Comparison of ENCODE assay signal across 7 cellular contexts in genomic region chr11:47552086-47552580, GRCh38. TPM values are rescaled to one million over a fixed set of nuclear protein-coding genes. Genes with fewer than 3 reads are reported as not detected.
DNase-seq lines count a peak whose midpoint lies in the region; ATAC-seq, FAIRE-seq and TF ChIP-seq lines count a peak whose summit lies in the region.

No MANE protein-coding gene starts in this region.

- H3K36me3 ChIP-seq in ES-I3 (ENCODE audit: insufficient read depth, low read length) (no peaks in the 10 kb centered on the region), HepG2 (replicated peaks in 1 of 2; ENCODE audit: control insufficient read depth in 1 of 2, insufficient read depth in 2 of 2, low read length in 2 of 2) (peaks cover 0 to 3% of the 10 kb centered on the region in 2 experiments; a peak in 2 of 5 replicates)

- H2AFZ ChIP-seq in HepG2 (ENCODE audit: low read length): no peak overlapping the region

- peak; percentile 44 for FAIRE-seq in HepG2 (lab: Jason Lieb, UNC)

- intact Hi-C loops in HepG2 (cut with micrococcal nuclease; ENCODE audit: unreplicated experiment): loop anchor here (5.0 kb wide), 1 partner anchor 65 kb away; no protein-coding TSS in a partner anchor

- peak; percentile 16 for DNase-seq in SHP77 treated with DMSO at 0.1 percent for 48 hours (lab: John Stamatoyannopoulos, UW)
- DNase-seq in HepG2 (ENCODE audit: low spot score): peak; percentile 12
- peak in 16 of 49 donors; percentile 10 to 48 (median 33) for DNase-seq in substantia nigra (lab: John Stamatoyannopoulos, UW)
- no peak for DNase-seq in ureter (ENCODE audit: low spot score)

- H3K4me1 ChIP-seq in ES-I3 (ENCODE audit: insufficient read depth, low read length) (peaks cover 14% of the 10 kb centered on the region), HepG2 (ENCODE audit: insufficient read depth, low read length) (peaks cover 47% of the 10 kb centered on the region)

- no peaks in the 10 kb centered on the region for H3K27me3 ChIP-seq in HepG2 (ENCODE audit: control insufficient read depth in 1 of 2, insufficient read depth in 2 of 2, low read length in 2 of 2)

- peaks cover 38% of the 10 kb centered on the region for H4K20me1 ChIP-seq in HepG2 (ENCODE audit: insufficient read depth, low read length)

- peak; percentile 11 for ATAC-seq in HG02571 (IDR thresholded peaks at IDR 0.05; ENCODE audit: unreplicated experiment)
- peak; percentile 18 for ATAC-seq in HepG2

- POLR2A ChIA-PET in HepG2 (lab: Yijun Ruan, JAX): interaction anchor here (0.8 to 2.6 kb wide), 4 partner anchors 13 to 126 kb away, joined by 3 to 19 read pairs (median 3); partner anchors contain the start of genes KBTBD4, NDUFS3, PSMC3 and PTPMT1

- H3K27ac ChIP-seq in cingulate gyrus (ENCODE audit: low read depth, low read length) (peak overlapping the region; percentile 72), HepG2 (ENCODE audit: extremely low read length, insufficient read depth, low read length) (peak overlapping the region; percentile 81), substantia nigra (ENCODE audit: low read depth, low read length, poor library complexity, severe bottlenecking) (peak overlapping the region; percentile 85)

- H3K79me2 ChIP-seq in HepG2 (ENCODE audit: insufficient read depth, low read length): peaks cover 55% of the 10 kb centered on the region

- no peak for TF ChIP-seq EP300 in HepG2 (IDR thresholded peaks at IDR 0.05; ENCODE audit: low read depth in 2 of 2, low read length in 2 of 2)
- no peak for TF ChIP-seq EP300 in HepG2 (CRISPR knock-in tag; IDR thresholded peaks at IDR 0.05; ENCODE audit: borderline replicate concordance)

- H3K9me3 ChIP-seq in ES-I3 (ENCODE audit: control insufficient read depth, insufficient read depth, low read length) (no peaks in the 10 kb centered on the region), HepG2 (ENCODE audit: low read length) (no peaks in the 10 kb centered on the region)

- under 1% methylated on average over 13 of the region's 23 CpGs for WGBS in HepG2 (ENCODE audit: low lambda C conversion rate)

- peak overlapping the region; percentile 96 for H3K9ac ChIP-seq in ES-I3 (ENCODE audit: low read depth, low read length)
- peak overlapping the region; percentile 95 for H3K9ac ChIP-seq in HepG2 (ENCODE audit: insufficient read depth, low read depth, low read length)

- TF ChIP-seq CTCF in HepG2 (CRISPR knock-in tag; IDR thresholded peaks at IDR 0.05): no peak

- CTCF ChIA-PET in HepG2 (lab: Yijun Ruan, JAX; ENCODE audit: low intra/inter-chr PET ratio, low total read pairs): no interaction called here

- H3K4me2 ChIP-seq in HepG2 (ENCODE audit: low read depth, low read length): peak overlapping the region; percentile 81

- in situ Hi-C loops in HepG2 (cut with HindIII; ENCODE audit: extremely low pct_ligation_motif_present, low pct_unique_long_range_greater_than_20kb): no loop called here

- no peak for TF ChIP-seq POLR2A in HepG2 (IDR thresholded peaks at IDR 0.05; ENCODE audit: insufficient read depth in 1 of 2, low read depth in 2 of 2, low read length in 2 of 2)

- BruUV-seq in HepG2 (replicated peaks; lab: Mats Ljungman, UMichigan): no TSS peak

- H3K4me3 ChIP-seq in HepG2 (replicated peaks in 1 of 3; ENCODE audit: insufficient read depth in 1 of 3, low read depth in 2 of 3, low read length in 3 of 3): peak overlapping the region; percentile 69 to 98 (median 69)

- TF ChIP-seq RAD21 in HepG2 (CRISPR knock-in tag; IDR thresholded peaks at IDR 0.05): no peak

RNA-seq across cellular contexts. Expression of gene CELF1, which starts 0.8 kb away (rescaled TPM):
- total RNA-seq in HepG2 (2016; rRNA removed; fragmentation: Illumina TruSeq; extraction: Trizol) (80.1 and 93.4 TPM in 2 replicates), ureter (149 TPM)
- total RNA-seq in HepG2 (2016; cell fraction: cytosol; rRNA removed; fragmentation: Illumina TruSeq; extraction: Trizol; ENCODE audit: low read depth): 11.9 and 18.9 TPM in 2 replicates
- 79.6 and 87.8 TPM in 2 replicates for total RNA-seq in HepG2 (2016; cell fraction: insoluble cytoplasmic fraction; rRNA removed; fragmentation: Illumina TruSeq; extraction: Trizol)
- total RNA-seq in HepG2 (2016; cell fraction: membrane; rRNA removed; fragmentation: Illumina TruSeq; extraction: Trizol): 21.9 and 25.0 TPM in 2 replicates
- total RNA-seq in HepG2 (2016; cell fraction: nucleus; rRNA removed; fragmentation: Illumina TruSeq; extraction: Trizol): 82.4 and 83.3 TPM in 2 replicates
- 69.0 and 70.4 TPM in 2 replicates for polyA plus RNA-seq in HepG2 (2011; rRNA removed)
- 39.2 and 40.8 TPM in 2 replicates for polyA plus RNA-seq in HepG2 (2011; cell fraction: cytosol; rRNA removed)
- polyA plus RNA-seq in HepG2 (2011; cell fraction: nucleus; rRNA removed): 119 and 122 TPM in 2 replicates
- polyA plus RNA-seq in HepG2 (2012): 26.5 and 31.0 TPM in 2 replicates
- polyA plus RNA-seq in HepG2 (2016; cell fraction: cytosol; fragmentation: Illumina TruSeq; extraction: Trizol; ENCODE audit: low read depth): 1.3 and 1.7 TPM in 2 replicates
- polyA plus RNA-seq in HepG2 (2016; cell fraction: insoluble cytoplasmic fraction; fragmentation: Illumina TruSeq; extraction: Trizol; ENCODE audit: low read depth): 45.5 and 54.9 TPM in 2 replicates
- polyA plus RNA-seq in HepG2 (2016; cell fraction: membrane; fragmentation: Illumina TruSeq; extraction: Trizol; ENCODE audit: low read depth): 4.2 and 6.0 TPM in 2 replicates
- polyA plus RNA-seq in HepG2 (2016; cell fraction: nucleus; fragmentation: Illumina TruSeq; extraction: Trizol; ENCODE audit: insufficient read depth, low read depth): 81.4 and 92.9 TPM in 2 replicates
- polyA minus RNA-seq in HepG2 (2011; rRNA and poly(A)+ RNA removed; ENCODE audit: low replicate concordance): 153 and 310 TPM in 2 replicates
- polyA minus RNA-seq in HepG2 (2011; cell fraction: cytosol; rRNA and poly(A)+ RNA removed): 51.3 and 63.1 TPM in 2 replicates
- 123 and 152 TPM in 2 replicates for polyA minus RNA-seq in HepG2 (2011; cell fraction: nucleus; rRNA and poly(A)+ RNA removed)

RNA-seq across cellular contexts. Expression of gene PTPMT1, which starts 13.3 kb away (rescaled TPM):
- 91.5 and 129 TPM in 2 replicates for total RNA-seq in HepG2 (2016; rRNA removed; fragmentation: Illumina TruSeq; extraction: Trizol)
- 298 and 321 TPM in 2 replicates for total RNA-seq in HepG2 (2016; cell fraction: cytosol; rRNA removed; fragmentation: Illumina TruSeq; extraction: Trizol; ENCODE audit: low read depth)
- total RNA-seq in HepG2 (2016; cell fraction: insoluble cytoplasmic fraction; rRNA removed; fragmentation: Illumina TruSeq; extraction: Trizol): 81.6 and 129 TPM in 2 replicates
- 276 and 295 TPM in 2 replicates for total RNA-seq in HepG2 (2016; cell fraction: membrane; rRNA removed; fragmentation: Illumina TruSeq; extraction: Trizol)
- 68.5 and 73.1 TPM in 2 replicates for total RNA-seq in HepG2 (2016; cell fraction: nucleus; rRNA removed; fragmentation: Illumina TruSeq; extraction: Trizol)
- 55.6 and 59.4 TPM in 2 replicates for polyA plus RNA-seq in HepG2 (2011; rRNA removed)
- polyA plus RNA-seq in HepG2 (2011; cell fraction: cytosol; rRNA removed): 75.6 and 88.6 TPM in 2 replicates
- 25.5 and 28.0 TPM in 2 replicates for polyA plus RNA-seq in HepG2 (2011; cell fraction: nucleus; rRNA removed)
- 46.9 and 52.6 TPM in 2 replicates for polyA plus RNA-seq in HepG2 (2012)
- 363 and 406 TPM in 2 replicates for polyA plus RNA-seq in HepG2 (2016; cell fraction: cytosol; fragmentation: Illumina TruSeq; extraction: Trizol; ENCODE audit: low read depth)
- polyA plus RNA-seq in HepG2 (2016; cell fraction: insoluble cytoplasmic fraction; fragmentation: Illumina TruSeq; extraction: Trizol; ENCODE audit: low read depth): 80.1 and 94.0 TPM in 2 replicates
- 256 and 270 TPM in 2 replicates for polyA plus RNA-seq in HepG2 (2016; cell fraction: membrane; fragmentation: Illumina TruSeq; extraction: Trizol; ENCODE audit: low read depth)
- polyA plus RNA-seq in HepG2 (2016; cell fraction: nucleus; fragmentation: Illumina TruSeq; extraction: Trizol; ENCODE audit: insufficient read depth, low read depth): 125 and 127 TPM in 2 replicates
- 42.4 and 68.4 TPM in 2 replicates for polyA minus RNA-seq in HepG2 (2011; rRNA and poly(A)+ RNA removed; ENCODE audit: low replicate concordance)
- polyA minus RNA-seq in HepG2 (2011; cell fraction: cytosol; rRNA and poly(A)+ RNA removed): 19.5 and 22.2 TPM in 2 replicates
- polyA minus RNA-seq in HepG2 (2011; cell fraction: nucleus; rRNA and poly(A)+ RNA removed): 21.8 and 25.0 TPM in 2 replicates
- 26.8 TPM for total RNA-seq in ureter

RNA-seq across cellular contexts. Expression of gene KBTBD4, which starts 26.6 kb away (rescaled TPM):
- total RNA-seq in HepG2 (2016; rRNA removed; fragmentation: Illumina TruSeq; extraction: Trizol) (12.8 and 16.3 TPM in 2 replicates), ureter (17.5 TPM)
- 1.7 and 3.2 TPM in 2 replicates for total RNA-seq in HepG2 (2016; cell fraction: cytosol; rRNA removed; fragmentation: Illumina TruSeq; extraction: Trizol; ENCODE audit: low read depth)
- 11.8 and 15.3 TPM in 2 replicates for total RNA-seq in HepG2 (2016; cell fraction: insoluble cytoplasmic fraction; rRNA removed; fragmentation: Illumina TruSeq; extraction: Trizol)
- total RNA-seq in HepG2 (2016; cell fraction: membrane; rRNA removed; fragmentation: Illumina TruSeq; extraction: Trizol): 4.6 and 5.3 TPM in 2 replicates
- total RNA-seq in HepG2 (2016; cell fraction: nucleus; rRNA removed; fragmentation: Illumina TruSeq; extraction: Trizol): 6.6 and 6.7 TPM in 2 replicates
- polyA plus RNA-seq in HepG2 (2011; rRNA removed): 8.5 and 10.4 TPM in 2 replicates
- polyA plus RNA-seq in HepG2 (2011; cell fraction: cytosol; rRNA removed): 10.7 and 10.9 TPM in 2 replicates
- 4.4 and 5.2 TPM in 2 replicates for polyA plus RNA-seq in HepG2 (2011; cell fraction: nucleus; rRNA removed)
- polyA plus RNA-seq in HepG2 (2012): 6.3 and 8.1 TPM in 2 replicates
- polyA plus RNA-seq in HepG2 (2016; cell fraction: cytosol; fragmentation: Illumina TruSeq; extraction: Trizol; ENCODE audit: low read depth): 0.88 and 1.1 TPM in 2 replicates
- polyA plus RNA-seq in HepG2 (2016; cell fraction: insoluble cytoplasmic fraction; fragmentation: Illumina TruSeq; extraction: Trizol; ENCODE audit: low read depth): 13.5 and 13.9 TPM in 2 replicates
- 2.7 and 3.1 TPM in 2 replicates for polyA plus RNA-seq in HepG2 (2016; cell fraction: membrane; fragmentation: Illumina TruSeq; extraction: Trizol; ENCODE audit: low read depth)
- polyA plus RNA-seq in HepG2 (2016; cell fraction: nucleus; fragmentation: Illumina TruSeq; extraction: Trizol; ENCODE audit: insufficient read depth, low read depth): 7.0 and 7.3 TPM in 2 replicates
- 23.9 and 78.0 TPM in 2 replicates for polyA minus RNA-seq in HepG2 (2011; rRNA and poly(A)+ RNA removed; ENCODE audit: low replicate concordance)
- polyA minus RNA-seq in HepG2 (2011; cell fraction: cytosol; rRNA and poly(A)+ RNA removed): 6.1 and 7.7 TPM in 2 replicates
- 6.1 and 6.6 TPM in 2 replicates for polyA minus RNA-seq in HepG2 (2011; cell fraction: nucleus; rRNA and poly(A)+ RNA removed)

RNA-seq across cellular contexts. Expression of gene NDUFS3, which starts 26.7 kb away (rescaled TPM):
- total RNA-seq in HepG2 (2016; rRNA removed; fragmentation: Illumina TruSeq; extraction: Trizol) (151 and 177 TPM in 2 replicates), ureter (95.5 TPM)
- 63.9 and 66.7 TPM in 2 replicates for total RNA-seq in HepG2 (2016; cell fraction: cytosol; rRNA removed; fragmentation: Illumina TruSeq; extraction: Trizol; ENCODE audit: low read depth)
- total RNA-seq in HepG2 (2016; cell fraction: insoluble cytoplasmic fraction; rRNA removed; fragmentation: Illumina TruSeq; extraction: Trizol): 156 and 192 TPM in 2 replicates
- total RNA-seq in HepG2 (2016; cell fraction: membrane; rRNA removed; fragmentation: Illumina TruSeq; extraction: Trizol): 73.2 and 73.9 TPM in 2 replicates
- total RNA-seq in HepG2 (2016; cell fraction: nucleus; rRNA removed; fragmentation: Illumina TruSeq; extraction: Trizol): 95.2 and 101 TPM in 2 replicates
- 136 and 184 TPM in 2 replicates for polyA plus RNA-seq in HepG2 (2011; rRNA removed)
- polyA plus RNA-seq in HepG2 (2011; cell fraction: cytosol; rRNA removed): 250 and 309 TPM in 2 replicates
- polyA plus RNA-seq in HepG2 (2011; cell fraction: nucleus; rRNA removed): 121 and 147 TPM in 2 replicates
- polyA plus RNA-seq in HepG2 (2012): 68.1 and 104 TPM in 2 replicates
- 59.5 and 64.2 TPM in 2 replicates for polyA plus RNA-seq in HepG2 (2016; cell fraction: cytosol; fragmentation: Illumina TruSeq; extraction: Trizol; ENCODE audit: low read depth)
- polyA plus RNA-seq in HepG2 (2016; cell fraction: insoluble cytoplasmic fraction; fragmentation: Illumina TruSeq; extraction: Trizol; ENCODE audit: low read depth): 207 and 214 TPM in 2 replicates
- 60.1 and 66.7 TPM in 2 replicates for polyA plus RNA-seq in HepG2 (2016; cell fraction: membrane; fragmentation: Illumina TruSeq; extraction: Trizol; ENCODE audit: low read depth)
- polyA plus RNA-seq in HepG2 (2016; cell fraction: nucleus; fragmentation: Illumina TruSeq; extraction: Trizol; ENCODE audit: insufficient read depth, low read depth): 195 and 196 TPM in 2 replicates
- 139 and 344 TPM in 2 replicates for polyA minus RNA-seq in HepG2 (2011; rRNA and poly(A)+ RNA removed; ENCODE audit: low replicate concordance)
- 32.1 and 32.6 TPM in 2 replicates for polyA minus RNA-seq in HepG2 (2011; cell fraction: cytosol; rRNA and poly(A)+ RNA removed)
- 45.3 and 46.7 TPM in 2 replicates for polyA minus RNA-seq in HepG2 (2011; cell fraction: nucleus; rRNA and poly(A)+ RNA removed)

RNA-seq across cellular contexts. Expression of gene FAM180B, which starts 34.3 kb away (rescaled TPM):
- total RNA-seq in HepG2 (2016; rRNA removed; fragmentation: Illumina TruSeq; extraction: Trizol) (0.40 and 0.42 TPM in 2 replicates), ureter (0.29 TPM)
- total RNA-seq in HepG2 (2016; cell fraction: cytosol; rRNA removed; fragmentation: Illumina TruSeq; extraction: Trizol; ENCODE audit: low read depth): 0.30 and 0.44 TPM in 2 replicates
- total RNA-seq in HepG2 (2016; cell fraction: insoluble cytoplasmic fraction; rRNA removed; fragmentation: Illumina TruSeq; extraction: Trizol): 0.26 TPM in 1 of 2 replicates, not detected in the other
- total RNA-seq in HepG2 (2016; cell fraction: membrane; rRNA removed; fragmentation: Illumina TruSeq; extraction: Trizol): 0.31 and 0.34 TPM in 2 replicates
- total RNA-seq in HepG2 (2016; cell fraction: nucleus; rRNA removed; fragmentation: Illumina TruSeq; extraction: Trizol): 0.34 and 0.37 TPM in 2 replicates
- 0.72 and 1.0 TPM in 2 replicates for polyA plus RNA-seq in HepG2 (2011; rRNA removed)
- polyA plus RNA-seq in HepG2 (2011; cell fraction: cytosol; rRNA removed): 0.46 and 0.60 TPM in 2 replicates
- polyA plus RNA-seq in HepG2 (2011; cell fraction: nucleus; rRNA removed): 2.4 and 3.5 TPM in 2 replicates
- 0.45 and 0.86 TPM in 2 replicates for polyA plus RNA-seq in HepG2 (2012)
- polyA plus RNA-seq in HepG2 (2016; cell fraction: cytosol; fragmentation: Illumina TruSeq; extraction: Trizol; ENCODE audit: low read depth): 0.21 and 0.43 TPM in 2 replicates
- polyA plus RNA-seq in HepG2 (2016; cell fraction: insoluble cytoplasmic fraction; fragmentation: Illumina TruSeq; extraction: Trizol; ENCODE audit: low read depth): 0.16 TPM in 1 of 2 replicates, not detected in the other
- 0.38 and 0.40 TPM in 2 replicates for polyA plus RNA-seq in HepG2 (2016; cell fraction: membrane; fragmentation: Illumina TruSeq; extraction: Trizol; ENCODE audit: low read depth)
- 0.56 and 0.70 TPM in 2 replicates for polyA plus RNA-seq in HepG2 (2016; cell fraction: nucleus; fragmentation: Illumina TruSeq; extraction: Trizol; ENCODE audit: insufficient read depth, low read depth)
- 0.23 and 1.0 TPM in 2 replicates for polyA minus RNA-seq in HepG2 (2011; rRNA and poly(A)+ RNA removed; ENCODE audit: low replicate concordance)
- polyA minus RNA-seq in HepG2 (2011; cell fraction: cytosol; rRNA and poly(A)+ RNA removed): not detected in 2 replicates
- polyA minus RNA-seq in HepG2 (2011; cell fraction: nucleus; rRNA and poly(A)+ RNA removed): 0.52 and 0.75 TPM in 2 replicates
